8 cellular contexts compared by ENCODE assay signal in genomic region chrX:140057001-140057411, GRCh38.
A peak's percentile ranks its signal among the peaks of the same experiment; 100 is the strongest.
DNase-seq lines count a peak whose midpoint lies in the region; ATAC-seq and TF ChIP-seq lines count a peak whose summit lies in the region.

No MANE protein-coding gene starts in this region.

- DNase-seq in DMS53 treated with DMSO at 0.1 percent for 48 hours (lab: John Stamatoyannopoulos, UW; ENCODE audit: unreplicated experiment) (peak; percentile 67), HS-5 (ENCODE audit: low read depth) (peak; percentile 29), Panc1 (ENCODE audit: low read depth, low spot score) (peak; percentile 62), foreskin keratinocyte (peak; percentile 38 to 52), ovary (peak; percentile 34 to 65 (median 53)), transverse colon (peak; percentile 67)
- DNase-seq in activated T-helper 1 cell treated with anti-CD3 and anti-CD28 coated beads, Interleukin-2, amount 50 U/mL, for 16 hours (ENCODE audit: low read depth in 1 of 2, low spot score in 1 of 2), result peak; percentile 4 to 25

- peak; percentile 93 for ATAC-seq in GM21390 (IDR thresholded peaks at IDR 0.05; ENCODE audit: unreplicated experiment)
- ATAC-seq in Panc1, result peak; percentile 99
- peak; percentile 89 for ATAC-seq in foreskin keratinocyte

- no peak for TF ChIP-seq EP300 in ovary (IDR thresholded peaks at IDR 0.05)
- no peak for TF ChIP-seq EP300 in transverse colon (IDR thresholded peaks at IDR 0.05; ENCODE audit: low read depth)

- 26 to 29% (median 27%) methylated on average over 11 of the region's 11 CpGs for WGBS in ovary, 3 donors
- 27% methylated on average over 11 of the region's 11 CpGs; no CpG with 5 or more reads in 1 of the 2 donors for WGBS in transverse colon (ENCODE audit: low coverage in 1 of 2), 2 donors

- peak; percentile 92 for TF ChIP-seq CTCF in Panc1 (IDR thresholded peaks at IDR 0.05)
- TF ChIP-seq CTCF in foreskin keratinocyte (conservative IDR thresholded peaks at IDR 0.05), result peak; percentile 67
- TF ChIP-seq CTCF in ovary (IDR thresholded peaks at IDR 0.05), result peak in 1 of 3 donors; percentile 58
- TF ChIP-seq CTCF in transverse colon (IDR thresholded peaks at IDR 0.05), result peak; percentile 46 to 78 (median 61)

- CTCF ChIA-PET in Panc1 (lab: Charles Lee), result interaction anchor here (1.4 kb wide), 1 partner anchor 85 kb away, joined by 5 read pairs; no protein-coding TSS in a partner anchor

- H3K4me1 ChIP-seq in Panc1 (ENCODE audit: control insufficient read depth, insufficient read depth, low read length), result no peaks in the 10 kb centered on the region
- no peaks in the 10 kb centered on the region for H3K4me1 ChIP-seq in foreskin keratinocyte
- H3K4me1 ChIP-seq in ovary (ENCODE audit: insufficient read depth), result no peaks in the 10 kb centered on the region
- H3K4me1 ChIP-seq in transverse colon, result no peaks in the 10 kb centered on the region

- POLR2A ChIA-PET in Panc1 (lab: Charles Lee), result no interaction called here

- H3K27me3 ChIP-seq in Panc1 (ENCODE audit: control insufficient read depth, insufficient read depth, low read length), result peaks cover 5% of the 10 kb centered on the region; the same call in 1 of the 2 replicates
- H3K27me3 ChIP-seq in foreskin keratinocyte, result no peaks in the 10 kb centered on the region
- no peaks in the 10 kb centered on the region for H3K27me3 ChIP-seq in ovary
- H3K27me3 ChIP-seq in transverse colon, result no peaks in the 10 kb centered on the region

- no peaks in the 10 kb centered on the region for H3K9me3 ChIP-seq in Panc1 (ENCODE audit: control insufficient read depth, insufficient read depth, low read depth, low read length)
- H3K9me3 ChIP-seq in ovary, result no peaks in the 10 kb centered on the region
- H3K9me3 ChIP-seq in transverse colon, result no peaks in the 10 kb centered on the region

- BruUV-seq in Panc1 (replicated peaks; lab: Mats Ljungman, UMichigan), result no TSS peak

- intact Hi-C loops in Panc1 (cut with micrococcal nuclease; ENCODE audit: unreplicated experiment) (loop anchor here (2.0 to 10.0 kb wide), 3 partner anchors 84 to 678 kb away; no protein-coding TSS in a partner anchor), ovary (cut with DNase I) (no loop called here), transverse colon (cut with DNase I; ENCODE audit: low total_unique reads) (loop anchor here (10.0 kb wide), 1 partner anchor 88 kb away; no protein-coding TSS in a partner anchor)

- in situ Hi-C loops in Panc1 (cut with HindIII; ENCODE audit: low pct_unique_long_range_greater_than_20kb, low sequenced_read_pairs), result no loop called here
- in situ Hi-C loops in transverse colon (cut with MboI; ENCODE audit: low pct_ligation_motif_present in 1 of 4, low pct_unique_long_range_greater_than_20kb in 1 of 4, low sequenced_read_pairs in 3 of 4), result no loop called here

- H3K27ac ChIP-seq in Panc1 (ENCODE audit: low read length) (no peak overlapping the region), foreskin keratinocyte (no peak overlapping the region), ovary (no peak overlapping the region), transverse colon (no peak overlapping the region)

- H3K36me3 ChIP-seq in Panc1 (ENCODE audit: control insufficient read depth, insufficient read depth, low read length), result no peaks in the 10 kb centered on the region
- H3K36me3 ChIP-seq in ovary, result no peaks in the 10 kb centered on the region
- no peaks in the 10 kb centered on the region for H3K36me3 ChIP-seq in transverse colon

- TF ChIP-seq POLR2A in ovary (IDR thresholded peaks at IDR 0.05) (no peak), transverse colon (IDR thresholded peaks at IDR 0.05) (no peak)

- H3K4me3 ChIP-seq in Panc1 (ENCODE audit: low read depth in 2 of 2, low read length in 2 of 2), result peak overlapping the region in 1 of 2 experiments; percentile 39; a peak in 2 of 4 replicates
- H3K4me3 ChIP-seq in ovary, result no peak overlapping the region
- no peak overlapping the region for H3K4me3 ChIP-seq in transverse colon

Comparison
In these comparisons a context has a peak if more than half of its experiments do, and no peak if none do; other contexts are left out.
1. DNase-seq: peak in every context shown above with its lines; median percentile 67 in DMS53 treated with DMSO at 0.1 percent for 48 hours; 67 in transverse colon; 62 in Panc1; 53 in ovary; 45 in foreskin keratinocyte; 29 in HS-5; 14 in activated T-helper 1 cell treated with anti-CD3 and anti-CD28 coated beads, Interleukin-2, amount 50 U/mL, for 16 hours.
2. intact Hi-C loops: an anchor here in Panc1 (2.0 to 10.0 kb wide) and transverse colon (10.0 kb wide); none called in ovary.